ENCODE assay signal across 20 cellular contexts in genomic region chr6:278494-278893, GRCh38. TPM values are rescaled to one million over a fixed set of nuclear protein-coding genes. Genes with fewer than 3 reads are reported as not detected.
A peak's percentile ranks its signal among the peaks of the same experiment; 100 is the strongest.
DNase-seq lines count a peak whose midpoint lies in the region; ATAC-seq and TF ChIP-seq lines count a peak whose summit lies in the region.
"Had no signal": no experiment of that assay in that cellular context is flagged by ENCODE, and none has a peak within 500 bp of the region (broad histone marks: within the 10 kb centered on the region; RNA-seq: fewer than 3 reads in every experiment).

No MANE protein-coding gene starts in this region.

- peak overlapping the region; percentile 40; the same call in 1 of the 2 replicates for H2AFZ ChIP-seq in GM23338

- no peak overlapping the region for H3K27ac Mint-ChIP-seq in T-helper 2 cell treated with Interferon-gamma antibody and Interleukin-4, amounts not matched to agents 5 μg/mL and 100 μg/mL, for 36 hours
- H3K27ac Mint-ChIP-seq in GM23338 = no peak overlapping the region
- H3K27ac Mint-ChIP-seq: B cell; CD4-positive, alpha-beta T cell; CD8-positive, alpha-beta T cell had no signal

- TF ChIP-seq CTCF in GM23338 (conservative IDR thresholded peaks at IDR 0.05; ENCODE audit: low read depth in 2 of 2) (no peak), coronary artery (IDR thresholded peaks at IDR 0.05) (no peak), lung (IDR thresholded peaks at IDR 0.05; ENCODE audit: control extremely low read depth, extremely low read depth) (no peak)

- H3K79me2 ChIP-seq in GM23338 (replicated peaks; ENCODE audit: insufficient read depth) = no peaks in the 10 kb centered on the region

- H3K27ac ChIP-seq in GM23338 (ENCODE audit: low read depth) (no peak overlapping the region), coronary artery (no peak overlapping the region), lung (ENCODE audit: low read depth in 1 of 2, low read length in 1 of 2) (no peak overlapping the region)
- H3K27ac ChIP-seq: 22Rv1; A549; BLaER1 treated with 17β-estradiol and CSF1 and Interleukin-3, amounts not matched to agents 10 nM and 100 nM; C4-2B had no signal

- peaks cover 1% of the 10 kb centered on the region for H3K36me3 Mint-ChIP-seq in T-helper 2 cell treated with Interferon-gamma antibody and Interleukin-4, amounts not matched to agents 5 μg/mL and 100 μg/mL, for 36 hours (ENCODE audit: low read depth)
- H3K36me3 Mint-ChIP-seq in GM23338 (ENCODE audit: low read depth) = peaks cover 2% of the 10 kb centered on the region; the same call in 1 of the 3 replicates
- H3K36me3 Mint-ChIP-seq: CD8-positive, alpha-beta T cell had no signal

- H3K27me3 ChIP-seq in GM23338 (ENCODE audit: insufficient read depth) = no peaks in the 10 kb centered on the region
- H3K27me3 ChIP-seq in lung (ENCODE audit: control insufficient read depth, insufficient read depth) = no peaks in the 10 kb centered on the region
- H3K27me3 ChIP-seq: BLaER1 treated with 17β-estradiol and CSF1 and Interleukin-3, amounts not matched to agents 10 nM and 100 nM had no signal

- WGBS in lung, 2 donors = 86 to 95% methylated on average over 5 of the region's 5 CpGs

- H3K9me3 ChIP-seq in lung (ENCODE audit: control insufficient read depth in 2 of 2, insufficient read depth in 1 of 2, low read length in 1 of 2) = peaks cover 0 to 7% of the 10 kb centered on the region in 2 donors
- H3K9me3 ChIP-seq: A549, Caco-2 had no signal

- H3F3A ChIP-seq in GM23338 (replicated peaks; ENCODE audit: low read depth) = no peaks in the 10 kb centered on the region

- no peak; the same call in 2 of the 3 replicates for ATAC-seq in GM23338
- no peak for ATAC-seq in lung (ENCODE audit: insufficient read depth, low FRiP score)
- no peak for ATAC-seq in HG03039 (IDR thresholded peaks at IDR 0.05; ENCODE audit: unreplicated experiment)
- ATAC-seq: A549; CD8-positive, alpha-beta T cell had no signal

- peak; percentile 3 for DNase-seq in T-helper 2 cell treated with Interferon-gamma antibody and Interleukin-4, amounts not matched to agents 5 μg/mL and 100 μg/mL, for 36 hours (ENCODE audit: low spot score)
- DNase-seq in T-helper 2 cell = no peak
- DNase-seq in GM23338 (ENCODE audit: low spot score) = no peak
- DNase-seq in coronary artery (ENCODE audit: low spot score) = peak; percentile 38
- DNase-seq in lung (ENCODE audit: low spot score) = peak; percentile 27
- DNase-seq in foreskin melanocyte = no peak
- no peak for DNase-seq in NCI-H146 treated with DMSO at 0.1 percent for 48 hours (lab: John Stamatoyannopoulos, UW; ENCODE audit: unreplicated experiment)
- DNase-seq: AML-193; Caco-2; Calu3; CD4-positive, alpha-beta T cell; DMS79 treated with DMSO at 0.1 percent for 48 hours; GF-D8 had no signal

- H3K4me1 Mint-ChIP-seq in T-helper 2 cell treated with Interferon-gamma antibody and Interleukin-4, amounts not matched to agents 5 μg/mL and 100 μg/mL, for 36 hours (ENCODE audit: low read depth) = peaks cover 3% of the 10 kb centered on the region
- H3K4me1 Mint-ChIP-seq in GM23338 = no peaks in the 10 kb centered on the region

- H3K4me3 ChIP-seq in GM23338 (no peak overlapping the region), coronary artery (no peak overlapping the region), lung (no peak overlapping the region)
- H3K4me3 ChIP-seq: A549; BLaER1 treated with 17β-estradiol and CSF1 and Interleukin-3, amounts not matched to agents 10 nM and 100 nM had no signal

- H3K9me2 ChIP-seq in GM23338 (ENCODE audit: insufficient read depth) = no peaks in the 10 kb centered on the region; the same call in 1 of the 2 replicates

- H3K27me3 Mint-ChIP-seq in T-helper 2 cell treated with Interferon-gamma antibody and Interleukin-4, amounts not matched to agents 5 μg/mL and 100 μg/mL, for 36 hours (ENCODE audit: low read depth) = peaks cover 15% of the 10 kb centered on the region
- peaks cover 6% of the 10 kb centered on the region for H3K27me3 Mint-ChIP-seq in GM23338 (ENCODE audit: insufficient read depth, low read depth, poor library complexity)
- H3K27me3 Mint-ChIP-seq: B cell; CD4-positive, alpha-beta T cell had no signal

- H3K36me3 ChIP-seq in GM23338 (ENCODE audit: insufficient read depth) (no peaks in the 10 kb centered on the region), lung (ENCODE audit: control insufficient read depth in 2 of 2, insufficient read depth in 2 of 2, low read length in 2 of 2) (no peaks in the 10 kb centered on the region)
- H3K36me3 ChIP-seq: BLaER1 treated with 17β-estradiol and CSF1 and Interleukin-3, amounts not matched to agents 10 nM and 100 nM had no signal

- H3K4me2 ChIP-seq in GM23338 = no peak overlapping the region
- H3K4me2 ChIP-seq: A549; BLaER1 treated with 17β-estradiol and CSF1 and Interleukin-3, amounts not matched to agents 10 nM and 100 nM had no signal

- no peaks in the 10 kb centered on the region for H4K20me1 ChIP-seq in GM23338 (replicated peaks; ENCODE audit: insufficient read depth)
- H4K20me1 ChIP-seq: BLaER1 treated with 17β-estradiol and CSF1 and Interleukin-3, amounts not matched to agents 10 nM and 100 nM had no signal

- no peaks in the 10 kb centered on the region for H3K9me3 Mint-ChIP-seq in T-helper 2 cell treated with Interferon-gamma antibody and Interleukin-4, amounts not matched to agents 5 μg/mL and 100 μg/mL, for 36 hours
- H3K9me3 Mint-ChIP-seq in GM23338 = peaks cover 59% of the 10 kb centered on the region
- H3K9me3 Mint-ChIP-seq: CD8-positive, alpha-beta T cell had no signal

- H3K4me3 Mint-ChIP-seq in T-helper 2 cell treated with Interferon-gamma antibody and Interleukin-4, amounts not matched to agents 5 μg/mL and 100 μg/mL, for 36 hours = no peak overlapping the region
- H3K4me3 Mint-ChIP-seq in GM23338 = no peak overlapping the region
- H3K4me3 Mint-ChIP-seq: B cell; CD4-positive, alpha-beta T cell; CD8-positive, alpha-beta T cell had no signal

- H3K4me1 ChIP-seq in GM23338 (ENCODE audit: insufficient read depth) = no peaks in the 10 kb centered on the region
- no peaks in the 10 kb centered on the region for H3K4me1 ChIP-seq in lung (ENCODE audit: control insufficient read depth in 2 of 2, insufficient read depth in 2 of 2, low read length in 2 of 2)
- H3K4me1 ChIP-seq: A549, Caco-2 had no signal

TF ChIP-seq in GM23338, 12 proteins besides CTCF, POLR2A, EP300 and RAD21:
- TF ChIP-seq JUNB (IDR thresholded peaks at IDR 0.05; ENCODE audit: unreplicated experiment) = no peak
- TF ChIP-seq ZNF114 (CRISPR knock-in tag; IDR thresholded peaks at IDR 0.05) = no peak
- TF ChIP-seq ETS1 (IDR thresholded peaks at IDR 0.05) = no peak
- TF ChIP-seq CREB1 (CRISPR knock-in tag; IDR thresholded peaks at IDR 0.05; ENCODE audit: low read depth) = no peak
- TF ChIP-seq POLR2AphosphoS5 (IDR thresholded peaks at IDR 0.05; ENCODE audit: low read depth) = no peak
- no peak for TF ChIP-seq ZNF331 (CRISPR knock-in tag; IDR thresholded peaks at IDR 0.05; ENCODE audit: low read depth)
- TF ChIP-seq REST (IDR thresholded peaks at IDR 0.05; ENCODE audit: unreplicated experiment) = no peak
- no peak for TF ChIP-seq EZH2 (IDR thresholded peaks at IDR 0.05; ENCODE audit: low read depth, unreplicated experiment)
- no peak for TF ChIP-seq STAT1 (IDR thresholded peaks at IDR 0.05; ENCODE audit: unreplicated experiment)

RNA-seq across cellular contexts. Expression of gene DUSP22, which starts 13.8 kb away (rescaled TPM):
- 31.0 and 36.8 TPM in 2 replicates for total RNA-seq in GM23338 (2014; rRNA removed; shearing (Covaris generic))
- polyA plus RNA-seq in GM23338 (2016; fragmentation: Nextera tagmentation; extraction: Ambion mirVana) (11.2 and 12.8 TPM in 2 replicates), lung (10 to 100 TPM; 39.1 to 48.5 TPM)
- 10 to 100 TPM; 38.9 to 51.1 TPM for total RNA-seq in lung

Comparison
In these comparisons a context has a peak if more than half of its experiments do, and no peak if none do; other contexts are left out.
1. DNase-seq: peak in T-helper 2 cell treated with Interferon-gamma antibody and Interleukin-4, amounts not matched to agents 5 μg/mL and 100 μg/mL, for 36 hours (single experiment), coronary artery (single experiment) and lung (single experiment); none in T-helper 2 cell (0 of 5), GM23338 (single experiment), foreskin melanocyte (single experiment) and NCI-H146 treated with DMSO at 0.1 percent for 48 hours (single experiment).